ENCODE assay signal across 1 cellular context in genomic region chr18:59220784-59221765, GRCh38.
TF ChIP-seq lines count a peak whose summit lies in the region.

No MANE protein-coding gene starts in this region.

TF ChIP-seq in HEK293, 187 proteins besides CTCF, POLR2A, EP300 and RAD21 (continued from another document):
- no peak for TF ChIP-seq ZNF157 (tag by site-specific recombination; IDR thresholded peaks at IDR 0.05)
- peak; percentile 57 for TF ChIP-seq GLIS1 (tag by site-specific recombination; IDR thresholded peaks at IDR 0.05)
- peak; percentile 87 for TF ChIP-seq ZBTB17 (tag by site-specific recombination; IDR thresholded peaks at IDR 0.05)
- TF ChIP-seq, protein P1, sequence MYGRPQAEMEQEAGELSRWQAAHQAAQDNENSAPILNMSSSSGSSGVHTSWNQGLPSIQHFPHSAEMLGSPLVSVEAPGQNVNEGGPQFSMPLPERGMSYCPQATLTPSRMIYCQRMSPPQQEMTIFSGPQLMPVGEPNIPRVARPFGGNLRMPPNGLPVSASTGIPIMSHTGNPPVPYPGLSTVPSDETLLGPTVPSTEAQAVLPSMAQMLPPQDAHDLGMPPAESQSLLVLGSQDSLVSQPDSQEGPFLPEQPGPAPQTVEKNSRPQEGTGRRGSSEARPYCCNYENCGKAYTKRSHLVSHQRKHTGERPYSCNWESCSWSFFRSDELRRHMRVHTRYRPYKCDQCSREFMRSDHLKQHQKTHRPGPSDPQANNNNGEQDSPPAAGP (tag by site-specific recombination; IDR thresholded peaks at IDR 0.05), result no peak
- TF ChIP-seq, protein P2, sequence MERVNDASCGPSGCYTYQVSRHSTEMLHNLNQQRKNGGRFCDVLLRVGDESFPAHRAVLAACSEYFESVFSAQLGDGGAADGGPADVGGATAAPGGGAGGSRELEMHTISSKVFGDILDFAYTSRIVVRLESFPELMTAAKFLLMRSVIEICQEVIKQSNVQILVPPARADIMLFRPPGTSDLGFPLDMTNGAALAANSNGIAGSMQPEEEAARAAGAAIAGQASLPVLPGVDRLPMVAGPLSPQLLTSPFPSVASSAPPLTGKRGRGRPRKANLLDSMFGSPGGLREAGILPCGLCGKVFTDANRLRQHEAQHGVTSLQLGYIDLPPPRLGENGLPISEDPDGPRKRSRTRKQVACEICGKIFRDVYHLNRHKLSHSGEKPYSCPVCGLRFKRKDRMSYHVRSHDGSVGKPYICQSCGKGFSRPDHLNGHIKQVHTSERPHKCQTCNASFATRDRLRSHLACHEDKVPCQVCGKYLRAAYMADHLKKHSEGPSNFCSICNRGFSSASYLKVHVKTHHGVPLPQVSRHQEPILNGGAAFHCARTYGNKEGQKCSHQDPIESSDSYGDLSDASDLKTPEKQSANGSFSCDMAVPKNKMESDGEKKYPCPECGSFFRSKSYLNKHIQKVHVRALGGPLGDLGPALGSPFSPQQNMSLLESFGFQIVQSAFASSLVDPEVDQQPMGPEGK (tag by site-specific recombination; IDR thresholded peaks at IDR 0.05), result peak; percentile 37; the same call in 1 of the 2 replicates
- peak; percentile 61 for TF ChIP-seq PRDM1 (tag by site-specific recombination; IDR thresholded peaks at IDR 0.05)
- TF ChIP-seq KLF8 (tag by site-specific recombination; IDR thresholded peaks at IDR 0.05), result no peak
- TF ChIP-seq GLIS2 (tag by site-specific recombination; IDR thresholded peaks at IDR 0.05), result peak; percentile 74
- TF ChIP-seq, protein P3, sequence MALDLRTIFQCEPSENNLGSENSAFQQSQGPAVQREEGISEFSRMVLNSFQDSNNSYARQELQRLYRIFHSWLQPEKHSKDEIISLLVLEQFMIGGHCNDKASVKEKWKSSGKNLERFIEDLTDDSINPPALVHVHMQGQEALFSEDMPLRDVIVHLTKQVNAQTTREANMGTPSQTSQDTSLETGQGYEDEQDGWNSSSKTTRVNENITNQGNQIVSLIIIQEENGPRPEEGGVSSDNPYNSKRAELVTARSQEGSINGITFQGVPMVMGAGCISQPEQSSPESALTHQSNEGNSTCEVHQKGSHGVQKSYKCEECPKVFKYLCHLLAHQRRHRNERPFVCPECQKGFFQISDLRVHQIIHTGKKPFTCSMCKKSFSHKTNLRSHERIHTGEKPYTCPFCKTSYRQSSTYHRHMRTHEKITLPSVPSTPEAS (tag by site-specific recombination; IDR thresholded peaks at IDR 0.05), result peak; percentile 92
- no peak for TF ChIP-seq ZNF639 (tag by site-specific recombination; IDR thresholded peaks at IDR 0.05)
- TF ChIP-seq SCRT2 (tag by site-specific recombination; IDR thresholded peaks at IDR 0.05), result peak; percentile 97
- 0 out of 2 replicates have a peak, but pooled peaks have one; percentile 29 for TF ChIP-seq ZBTB8A (tag by site-specific recombination; IDR thresholded peaks at IDR 0.05)
